In genomic region chr6:90982581-90982980, GRCh38 we compare ENCODE assay signal across 17 cellular contexts.
"Had no signal": no experiment of that assay in that cellular context is flagged by ENCODE, and none has a peak within 500 bp of the region (broad histone marks: within the 10 kb centered on the region; RNA-seq: fewer than 3 reads in every experiment).

No MANE protein-coding gene starts in this region.

- H3K9me3 ChIP-seq: MG63 had no signal

- H3K27me3 ChIP-seq: MG63 had no signal

- H3K4me3 ChIP-seq: MG63 had no signal

- H3K36me3 ChIP-seq: MG63 had no signal

- H3K27ac ChIP-seq: RWPE1 had no signal

- DNase-seq: IMR-90, KG1, NCI-H1092, NCI-H1105 treated with DMSO at 0.1 percent for 48 hours, NCI-H1417 treated with DMSO at 0.1 percent for 48 hours, NCI-H146, NCI-H1694 treated with DMSO at 0.1 percent for 48 hours, NCI-H1930, NCI-H2081, NCI-H2107, NCI-H2227 treated with DMSO at 0.1 percent for 48 hours, NCI-H524 treated with DMSO at 0.1 percent for 48 hours, NCI-H69, NCI-H774, SHP77 had no signal
